1 cellular context compared by ENCODE assay signal in genomic region chr6:1311400-1312192, GRCh38.
TF ChIP-seq lines count a peak whose summit lies in the region.

A gene with protein sequence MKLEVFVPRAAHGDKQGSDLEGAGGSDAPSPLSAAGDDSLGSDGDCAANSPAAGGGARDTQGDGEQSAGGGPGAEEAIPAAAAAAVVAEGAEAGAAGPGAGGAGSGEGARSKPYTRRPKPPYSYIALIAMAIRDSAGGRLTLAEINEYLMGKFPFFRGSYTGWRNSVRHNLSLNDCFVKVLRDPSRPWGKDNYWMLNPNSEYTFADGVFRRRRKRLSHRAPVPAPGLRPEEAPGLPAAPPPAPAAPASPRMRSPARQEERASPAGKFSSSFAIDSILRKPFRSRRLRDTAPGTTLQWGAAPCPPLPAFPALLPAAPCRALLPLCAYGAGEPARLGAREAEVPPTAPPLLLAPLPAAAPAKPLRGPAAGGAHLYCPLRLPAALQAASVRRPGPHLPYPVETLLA (plus strand): TSS chr6:1312098. CDS start chr6:1312705, 607 bp downstream.

TF ChIP-seq in HepG2, 621 proteins besides CTCF, POLR2A, EP300 and RAD21 (continued from another document and continues in another):
- TF ChIP-seq, protein P1, sequence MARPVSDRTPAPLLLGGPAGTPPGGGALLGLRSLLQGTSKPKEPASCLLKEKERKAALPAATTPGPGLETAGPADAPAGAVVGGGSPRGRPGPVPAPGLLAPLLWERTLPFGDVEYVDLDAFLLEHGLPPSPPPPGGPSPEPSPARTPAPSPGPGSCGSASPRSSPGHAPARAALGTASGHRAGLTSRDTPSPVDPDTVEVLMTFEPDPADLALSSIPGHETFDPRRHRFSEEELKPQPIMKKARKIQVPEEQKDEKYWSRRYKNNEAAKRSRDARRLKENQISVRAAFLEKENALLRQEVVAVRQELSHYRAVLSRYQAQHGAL (CRISPR knock-in tag; IDR thresholded peaks at IDR 0.05; ENCODE audit: not compliant biosample characterization), result peak; percentile 87
- TF ChIP-seq BRF2 (CRISPR knock-in tag; IDR thresholded peaks at IDR 0.05) (no peak; the same call in 1 of the 2 replicates), ZMAT3 (CRISPR knock-in tag; conservative IDR thresholded peaks at IDR 0.05) (peak; percentile 96), ZNF772 (CRISPR knock-in tag; IDR thresholded peaks at IDR 0.05) (peak; percentile 87), FOSL1 (CRISPR knock-in tag; IDR thresholded peaks at IDR 0.05; ENCODE audit: borderline replicate concordance) (no peak), KDM5B (CRISPR knock-in tag; IDR thresholded peaks at IDR 0.05; ENCODE audit: borderline replicate concordance) (peak; percentile 82), KLF13 (CRISPR knock-in tag; IDR thresholded peaks at IDR 0.05) (no peak; the same call in 1 of the 2 replicates), HMG20B (CRISPR knock-in tag; conservative IDR thresholded peaks at IDR 0.05) (peak; percentile 69; the same call in 1 of the 2 replicates), KAT8 (CRISPR knock-in tag; IDR thresholded peaks at IDR 0.05) (peak; percentile 85), PAX8 (CRISPR knock-in tag; IDR thresholded peaks at IDR 0.05; ENCODE audit: borderline replicate concordance) (no peak), CCDC6 (CRISPR knock-in tag; IDR thresholded peaks at IDR 0.05) (peak; percentile 67), NAIF1 (CRISPR knock-in tag; IDR thresholded peaks at IDR 0.05; ENCODE audit: borderline replicate concordance) (peak; percentile 97), ZNF317 (CRISPR knock-in tag; IDR thresholded peaks at IDR 0.05) (peak; percentile 17; the same call in 1 of the 2 replicates), ZNF660 (CRISPR knock-in tag; IDR thresholded peaks at IDR 0.05; ENCODE audit: borderline replicate concordance, low read depth) (0 out of 2 replicates have a peak, but pooled peaks have one; percentile 33), ZNF646 (CRISPR knock-in tag; IDR thresholded peaks at IDR 0.05) (peak; percentile 59; the same call in 1 of the 2 replicates), DMTF1 (CRISPR knock-in tag; IDR thresholded peaks at IDR 0.05) (0 out of 2 replicates have a peak, but pooled peaks have one; percentile 23), ZNF687 (CRISPR knock-in tag; IDR thresholded peaks at IDR 0.05) (peak; percentile 90), KDM4B (CRISPR knock-in tag; IDR thresholded peaks at IDR 0.05) (peak; percentile 98), ETV6 (CRISPR knock-in tag; conservative IDR thresholded peaks at IDR 0.05) (peak; percentile 88; the same call in 1 of the 2 replicates), SMAD1 (CRISPR knock-in tag; IDR thresholded peaks at IDR 0.05; ENCODE audit: borderline replicate concordance, low read depth) (no peak), RBM39 (IDR thresholded peaks at IDR 0.05; ENCODE audit: low read depth, low read length, poor library complexity, severe bottlenecking) (peak; percentile 99), CHCHD3 (CRISPR knock-in tag; IDR thresholded peaks at IDR 0.05) (peak; percentile 16; the same call in 1 of the 2 replicates), ZNF44 (CRISPR knock-in tag; IDR thresholded peaks at IDR 0.05) (no peak; the same call in none of the 2 replicates), ZNF280B (CRISPR knock-in tag; IDR thresholded peaks at IDR 0.05; ENCODE audit: borderline replicate concordance) (peak; percentile 87), HMGA1 (CRISPR knock-in tag; conservative IDR thresholded peaks at IDR 0.05) (no peak)
- TF ChIP-seq, protein P2, sequence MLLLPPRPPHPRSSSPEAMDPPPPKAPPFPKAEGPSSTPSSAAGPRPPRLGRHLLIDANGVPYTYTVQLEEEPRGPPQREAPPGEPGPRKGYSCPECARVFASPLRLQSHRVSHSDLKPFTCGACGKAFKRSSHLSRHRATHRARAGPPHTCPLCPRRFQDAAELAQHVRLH (CRISPR knock-in tag; IDR thresholded peaks at IDR 0.05; ENCODE audit: borderline replicate concordance, low read depth), result peak; percentile 81; the same call in 1 of the 2 replicates
- TF ChIP-seq, protein P3, sequence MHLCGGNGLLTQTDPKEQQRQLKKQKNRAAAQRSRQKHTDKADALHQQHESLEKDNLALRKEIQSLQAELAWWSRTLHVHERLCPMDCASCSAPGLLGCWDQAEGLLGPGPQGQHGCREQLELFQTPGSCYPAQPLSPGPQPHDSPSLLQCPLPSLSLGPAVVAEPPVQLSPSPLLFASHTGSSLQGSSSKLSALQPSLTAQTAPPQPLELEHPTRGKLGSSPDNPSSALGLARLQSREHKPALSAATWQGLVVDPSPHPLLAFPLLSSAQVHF (CRISPR knock-in tag; IDR thresholded peaks at IDR 0.05), result peak; percentile 73; the same call in 1 of the 2 replicates
- TF ChIP-seq, protein P4, sequence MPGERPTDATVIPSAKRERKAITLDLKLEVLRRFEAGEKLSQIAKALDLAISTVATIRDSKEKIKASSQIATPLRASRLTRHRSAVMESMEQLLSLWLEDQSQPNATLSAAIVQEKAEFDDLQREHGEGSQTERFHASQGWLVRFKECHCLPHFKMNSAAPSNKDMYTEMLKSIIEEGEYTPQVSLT (CRISPR knock-in tag; IDR thresholded peaks at IDR 0.05; ENCODE audit: borderline replicate concordance, low read depth), result no peak; the same call in 1 of the 2 replicates
- TF ChIP-seq, protein P5, sequence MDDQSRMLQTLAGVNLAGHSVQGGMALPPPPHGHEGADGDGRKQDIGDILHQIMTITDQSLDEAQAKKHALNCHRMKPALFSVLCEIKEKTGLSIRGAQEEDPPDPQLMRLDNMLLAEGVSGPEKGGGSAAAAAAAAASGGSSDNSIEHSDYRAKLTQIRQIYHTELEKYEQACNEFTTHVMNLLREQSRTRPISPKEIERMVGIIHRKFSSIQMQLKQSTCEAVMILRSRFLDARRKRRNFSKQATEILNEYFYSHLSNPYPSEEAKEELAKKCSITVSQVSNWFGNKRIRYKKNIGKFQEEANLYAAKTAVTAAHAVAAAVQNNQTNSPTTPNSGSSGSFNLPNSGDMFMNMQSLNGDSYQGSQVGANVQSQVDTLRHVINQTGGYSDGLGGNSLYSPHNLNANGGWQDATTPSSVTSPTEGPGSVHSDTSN (CRISPR knock-in tag; IDR thresholded peaks at IDR 0.05; ENCODE audit: borderline replicate concordance), result peak; percentile 85; the same call in 1 of the 2 replicates
- TF ChIP-seq, protein P6, sequence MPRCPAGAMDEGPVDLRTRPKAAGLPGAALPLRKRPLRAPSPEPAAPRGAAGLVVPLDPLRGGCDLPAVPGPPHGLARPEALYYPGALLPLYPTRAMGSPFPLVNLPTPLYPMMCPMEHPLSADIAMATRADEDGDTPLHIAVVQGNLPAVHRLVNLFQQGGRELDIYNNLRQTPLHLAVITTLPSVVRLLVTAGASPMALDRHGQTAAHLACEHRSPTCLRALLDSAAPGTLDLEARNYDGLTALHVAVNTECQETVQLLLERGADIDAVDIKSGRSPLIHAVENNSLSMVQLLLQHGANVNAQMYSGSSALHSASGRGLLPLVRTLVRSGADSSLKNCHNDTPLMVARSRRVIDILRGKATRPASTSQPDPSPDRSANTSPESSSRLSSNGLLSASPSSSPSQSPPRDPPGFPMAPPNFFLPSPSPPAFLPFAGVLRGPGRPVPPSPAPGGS (CRISPR knock-in tag; IDR thresholded peaks at IDR 0.05), result peak; percentile 88; the same call in 1 of the 2 replicates
- TF ChIP-seq, protein P7, sequence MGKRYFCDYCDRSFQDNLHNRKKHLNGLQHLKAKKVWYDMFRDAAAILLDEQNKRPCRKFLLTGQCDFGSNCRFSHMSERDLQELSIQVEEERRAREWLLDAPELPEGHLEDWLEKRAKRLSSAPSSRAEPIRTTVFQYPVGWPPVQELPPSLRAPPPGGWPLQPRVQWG (CRISPR knock-in tag; IDR thresholded peaks at IDR 0.05; ENCODE audit: borderline replicate concordance, low read depth), result no peak
